ENCODE assay signal across 31 cellular contexts in the genomic region with DNA sequence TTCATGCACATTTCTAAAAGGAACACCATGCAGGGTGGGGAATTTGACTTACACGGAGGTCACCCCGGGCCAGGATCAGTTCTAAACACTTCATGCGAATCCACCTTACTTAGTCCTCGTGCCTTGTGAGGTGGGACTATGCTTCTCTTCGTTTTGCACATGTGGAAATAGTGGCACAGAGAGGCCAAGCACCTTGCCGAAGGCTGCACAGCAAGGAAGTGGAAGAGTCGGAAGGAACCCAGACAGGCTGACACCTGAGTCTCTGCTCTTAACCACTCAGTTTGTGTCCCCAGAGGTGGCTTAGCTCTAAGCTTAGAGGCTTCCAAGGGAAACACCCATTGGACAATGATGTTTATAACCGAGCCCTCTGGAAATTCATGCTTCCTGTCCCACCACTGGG.
"Had no signal": no experiment of that assay in that cellular context is flagged by ENCODE, and none has a peak within 500 bp of the region (broad histone marks: within the 10 kb centered on the region; RNA-seq: fewer than 3 reads in every experiment).

No MANE protein-coding gene starts in this region.

- DNase-seq: activated B cell treated with CpG ODN at 0.5 μM for 24 hours; activated CD4-positive, alpha-beta memory T cell treated with anti-CD3 and anti-CD28 coated beads for 36 hours; activated CD4-positive, alpha-beta T cell treated with anti-CD3 and anti-CD28 coated beads for 4 hours; activated CD4-positive, alpha-beta T cell treated with anti-CD3 and anti-CD28 coated beads, Interleukin-2, amount 10 ng/mL, durations not matched to agents 24 days and 14 days; activated CD4-positive, alpha-beta T cell treated with anti-CD3 and anti-CD28 coated beads, Interleukin-2, amount 50 U/mL, for 1 hour; activated CD4-positive, alpha-beta T cell treated with anti-CD3 and anti-CD28 coated beads, Interleukin-2, amount 50 U/mL, for 4 hours; activated CD4-positive, CD25-positive, alpha-beta regulatory T cell treated with anti-CD3 and anti-CD28 coated beads, Interleukin-2, amount 50 U/mL, for 72 hours; activated CD8-positive, alpha-beta memory T cell treated with anti-CD3 and anti-CD28 coated beads, Interleukin-2, amount 50 U/mL, for 4 hours; activated CD8-positive, alpha-beta T cell treated with anti-CD3 and anti-CD28 coated beads for 36 hours; activated effector memory CD4-positive, alpha-beta T cell treated with anti-CD3 and anti-CD28 coated beads, Interleukin-2, amount 50 U/mL, for 16 hours; activated gamma-delta T cell treated with Interleukin-2 at 50 U/mL for 16 hours; activated naive CD4-positive, alpha-beta T cell; activated naive CD4-positive, alpha-beta T cell treated with anti-CD3 and anti-CD28 coated beads for 36 hours; activated naive CD4-positive, alpha-beta T cell treated with anti-CD3 and anti-CD28 coated beads, Interleukin-2, amount 50 U/mL, for 16 hours; activated naive CD8-positive, alpha-beta T cell treated with anti-CD3 and anti-CD28 coated beads for 36 hours; activated T-cell treated with anti-CD3 and anti-CD28 coated beads for 4 hours; activated T-cell treated with anti-CD3 and anti-CD28 coated beads, Interleukin-2, amount 50 U/mL, for 1 hour; activated T-cell treated with anti-CD3 and anti-CD28 coated beads, Interleukin-2, amount 50 U/mL, for 4 hours; activated T-cell treated with anti-CD3 and anti-CD28 coated beads, Interleukin-2, amount 50 U/mL, for 72 hours; adrenal gland; amniotic stem cell; anterior cingulate cortex; cerebellar nuclear complex; T-helper 1 cell; T-helper 2 cell; T-helper 9 cell had no signal

- H3K9me3 ChIP-seq: adrenal gland had no signal

- H3K36me3 ChIP-seq: adrenal gland, ascending aorta had no signal

- H3K4me1 ChIP-seq: adrenal gland, ascending aorta had no signal

- H3K4me3 ChIP-seq: adrenal gland, ascending aorta had no signal

- FAIRE-seq: TTC549 had no signal

- ATAC-seq: activated CD8-positive, alpha-beta T cell treated with anti-CD3 and anti-CD28 coated beads for 36 hours; activated naive CD4-positive, alpha-beta T cell treated with anti-CD3 and anti-CD28 coated beads, Interleukin-2, amount 50 U/mL, for 72 hours; activated T-cell treated with anti-CD3 and anti-CD28 coated beads, Interleukin-2, amount 50 U/mL, for 4 hours; activated T-cell treated with anti-CD3 and anti-CD28 coated beads, Interleukin-2, amount 50 U/mL, for 72 hours; activated T-helper 17 cell treated with anti-CD3 and anti-CD28 coated beads, Interleukin-2, amount 50 U/mL, for 72 hours had no signal

- H3K27ac ChIP-seq: adrenal gland, ascending aorta, VCaP had no signal

- H3K27me3 ChIP-seq: adrenal gland, ascending aorta had no signal
